In genomic region chr22:19879248-19879575, GRCh38 we compare ENCODE assay signal across 17 cellular contexts. TPM values are rescaled to one million over a fixed set of nuclear protein-coding genes. Genes with fewer than 3 reads are reported as not detected.
DNase-seq lines count a peak whose midpoint lies in the region; ATAC-seq, FAIRE-seq and TF ChIP-seq lines count a peak whose summit lies in the region.
"Had no signal": no experiment of that assay in that cellular context is flagged by ENCODE, and none has a peak within 500 bp of the region (broad histone marks: within the 10 kb centered on the region; RNA-seq: fewer than 3 reads in every experiment).

No MANE protein-coding gene starts in this region.

- TF ChIP-seq EP300 in A549 (IDR thresholded peaks at IDR 0.05), result no peak

- TF ChIP-seq CTCF in A549 (IDR thresholded peaks at IDR 0.05) (no peak), Caco-2 (IDR thresholded peaks at IDR 0.05; ENCODE audit: insufficient read depth in 1 of 2, low read depth in 1 of 2, low read length in 1 of 2, severe bottlenecking in 1 of 2, unreplicated experiment in 1 of 2) (no peak), WTC11 (IDR thresholded peaks at IDR 0.05) (no peak), GM13976 (IDR thresholded peaks at IDR 0.05; ENCODE audit: borderline replicate concordance, control extremely low read depth, extremely low read depth, insufficient read depth, missing control alignments) (no peak)

- no TSS peak for BruUV-seq in Caco-2 (replicated peaks; lab: Mats Ljungman, UMichigan)

- no peak overlapping the region for H2BK5ac ChIP-seq in mesendoderm (ENCODE audit: low read length)

- H3K36me3 ChIP-seq in Caco-2 (ENCODE audit: control insufficient read depth, insufficient read depth, low read length) (no peaks in the 10 kb centered on the region; the same call in 1 of the 2 replicates), mesendoderm (ENCODE audit: control insufficient read depth, insufficient read depth, low read length) (no peaks in the 10 kb centered on the region)
- H3K36me3 ChIP-seq: breast epithelium had no signal

- H3K4me1 ChIP-seq in A549, result peaks cover 79% of the 10 kb centered on the region
- H3K4me1 ChIP-seq in Caco-2, result peaks cover 38% of the 10 kb centered on the region
- H3K4me1 ChIP-seq in mesendoderm (ENCODE audit: control insufficient read depth, low read depth, low read length), result peaks cover 12% of the 10 kb centered on the region
- H3K4me1 ChIP-seq: breast epithelium had no signal

- no peak overlapping the region for H3K9ac ChIP-seq in mesendoderm (ENCODE audit: low read length)

- H3K79me1 ChIP-seq in mesendoderm (ENCODE audit: low read length), result peaks cover 3% of the 10 kb centered on the region

- no peak for TF ChIP-seq POLR2A in A549 (IDR thresholded peaks at IDR 0.05; ENCODE audit: low read length)

- 100% methylated on average over 2 of the region's 14 CpGs for WGBS in A549 (ENCODE audit: missing lambda C conversion rate)
- no CpG with 5 or more reads among the region's 14 CpGs for WGBS in mesendoderm (ENCODE audit: extremely low coverage, insufficient coverage, low lambda C conversion rate)

- H3K9me3 ChIP-seq in A549 (no peaks in the 10 kb centered on the region), Caco-2 (no peaks in the 10 kb centered on the region)
- H3K9me3 ChIP-seq: breast epithelium had no signal

- H3K27ac Mint-ChIP-seq in Caco-2 (ENCODE audit: unreplicated experiment) (peak overlapping the region; percentile 100), WTC11 (peak overlapping the region; percentile 31; the same call in 1 of the 2 replicates)
- H3K27ac Mint-ChIP-seq: activated CD4-positive, alpha-beta T cell treated with anti-CD3 and anti-CD28 coated beads, Interleukin-2, amount 10 ng/mL, durations not matched to agents 7 days and 5 days; CD4-positive, CD25-positive, alpha-beta regulatory T cell; memory B cell; T-helper 2 cell treated with Interferon-gamma antibody and Interleukin-4, amounts not matched to agents 5 μg/mL and 100 μg/mL, for 36 hours had no signal

- no peak overlapping the region for H2AK5ac ChIP-seq in mesendoderm (ENCODE audit: low read length)

- H4K5ac ChIP-seq in mesendoderm (ENCODE audit: low read length), result no peak overlapping the region

- no peak overlapping the region for H3K23ac ChIP-seq in mesendoderm (ENCODE audit: low read length)

- peak overlapping the region; percentile 29 for H3K18ac ChIP-seq in mesendoderm (ENCODE audit: low read length)

- in situ Hi-C loops in GM13976 (cut with MboI; ENCODE audit: low sequenced_read_pairs, unreplicated experiment), result no loop called here

- H2BK15ac ChIP-seq in mesendoderm (replicated peaks; ENCODE audit: low read depth), result no peak overlapping the region

- peaks cover 5% of the 10 kb centered on the region for H3K79me2 ChIP-seq in mesendoderm (ENCODE audit: control insufficient read depth, insufficient read depth, low read length)

- no peak overlapping the region for H3K4me3 ChIP-seq in A549
- H3K4me3 ChIP-seq in Caco-2 (ENCODE audit: low read depth, low read length), result no peak overlapping the region
- H3K4me3 ChIP-seq in mesendoderm (ENCODE audit: low read length), result no peak overlapping the region
- H3K4me3 ChIP-seq: breast epithelium had no signal

- no peaks in the 10 kb centered on the region for H3K9me3 Mint-ChIP-seq in Caco-2 (ENCODE audit: unreplicated experiment)
- no peaks in the 10 kb centered on the region for H3K9me3 Mint-ChIP-seq in WTC11
- H3K9me3 Mint-ChIP-seq: activated CD4-positive, alpha-beta T cell treated with anti-CD3 and anti-CD28 coated beads, Interleukin-2, amount 10 ng/mL, durations not matched to agents 7 days and 5 days; CD4-positive, CD25-positive, alpha-beta regulatory T cell; memory B cell; T-helper 2 cell treated with Interferon-gamma antibody and Interleukin-4, amounts not matched to agents 5 μg/mL and 100 μg/mL, for 36 hours had no signal

- H3K4ac ChIP-seq in mesendoderm (ENCODE audit: low read depth, low read length), result peak overlapping the region; percentile 58

- peak overlapping the region; percentile 95 for H3K4me2 ChIP-seq in A549
- no peak overlapping the region for H3K4me2 ChIP-seq in mesendoderm (ENCODE audit: low read length)

- CTCF ChIA-PET in A549 (lab: Yijun Ruan, JAX) (interaction anchor here (1.6 kb wide), 1 partner anchor 13 kb away, joined by 4 read pairs; no protein-coding TSS in a partner anchor), Caco-2 (lab: Charles Lee) (no interaction called here), WTC11 (lab: Charles Lee) (interaction anchor here (1.1 to 1.3 kb wide), 2 partner anchors 11 to 149 kb away, joined by 3 to 4 read pairs; no protein-coding TSS in a partner anchor)

- H3K56ac ChIP-seq in mesendoderm (ENCODE audit: low read length), result no peak overlapping the region

- H3K36me3 Mint-ChIP-seq in Caco-2 (ENCODE audit: insufficient read depth, unreplicated experiment), result peaks cover 22% of the 10 kb centered on the region
- no peaks in the 10 kb centered on the region for H3K36me3 Mint-ChIP-seq in WTC11
- H3K36me3 Mint-ChIP-seq: CD4-positive, CD25-positive, alpha-beta regulatory T cell; memory B cell had no signal

- H3K27me3 ChIP-seq in Caco-2 (replicated peaks; ENCODE audit: control insufficient read depth, insufficient read depth, low read length) (no peaks in the 10 kb centered on the region), mesendoderm (ENCODE audit: insufficient read depth, low read length, poor library complexity) (no peaks in the 10 kb centered on the region)
- H3K27me3 ChIP-seq: breast epithelium had no signal

- FAIRE-seq in A549 (lab: Jason Lieb, UNC), result no peak

- TF ChIP-seq RAD21 in A549 (conservative IDR thresholded peaks at IDR 0.05 in 1 of 2, IDR thresholded peaks at IDR 0.05 in 1 of 2), result no peak

- H3K27ac ChIP-seq in A549, result peak overlapping the region; percentile 92 to 94
- no peak overlapping the region for H3K27ac ChIP-seq in mesendoderm (ENCODE audit: low read depth, low read length)

- POLR2A ChIA-PET in A549 (lab: Yijun Ruan, JAX), result no interaction called here
- POLR2A ChIA-PET in Caco-2 (lab: Charles Lee), result no interaction called here
- POLR2A ChIA-PET in WTC11 (lab: Charles Lee), result no interaction called here

- H3K4me3 Mint-ChIP-seq in Caco-2 (ENCODE audit: unreplicated experiment), result peak overlapping the region; percentile 27
- no peak overlapping the region for H3K4me3 Mint-ChIP-seq in WTC11
- H3K4me3 Mint-ChIP-seq: activated CD4-positive, alpha-beta T cell treated with anti-CD3 and anti-CD28 coated beads, Interleukin-2, amount 10 ng/mL, durations not matched to agents 7 days and 5 days; CD4-positive, CD25-positive, alpha-beta regulatory T cell; memory B cell; T-helper 2 cell treated with Interferon-gamma antibody and Interleukin-4, amounts not matched to agents 5 μg/mL and 100 μg/mL, for 36 hours had no signal

- no peak for ATAC-seq in A549
- no peak for ATAC-seq in WTC11
- no peak for ATAC-seq in HG03108 (IDR thresholded peaks at IDR 0.05; ENCODE audit: unreplicated experiment)
- no peak for ATAC-seq in GM18498 (IDR thresholded peaks at IDR 0.05; ENCODE audit: unreplicated experiment)
- ATAC-seq in HG03460 (IDR thresholded peaks at IDR 0.05; ENCODE audit: unreplicated experiment), result no peak

- H3K27me3 Mint-ChIP-seq in Caco-2 (ENCODE audit: insufficient read depth, unreplicated experiment), result no peaks in the 10 kb centered on the region
- H3K27me3 Mint-ChIP-seq in WTC11 (ENCODE audit: low read depth), result no peaks in the 10 kb centered on the region; the same call in 1 of the 2 replicates
- H3K27me3 Mint-ChIP-seq: activated CD4-positive, alpha-beta T cell treated with anti-CD3 and anti-CD28 coated beads, Interleukin-2, amount 10 ng/mL, durations not matched to agents 7 days and 5 days; CD4-positive, CD25-positive, alpha-beta regulatory T cell; memory B cell had no signal

- H3K4me1 Mint-ChIP-seq in Caco-2 (ENCODE audit: low read depth, unreplicated experiment) (peaks cover 13% of the 10 kb centered on the region), WTC11 (peaks cover 30% of the 10 kb centered on the region)
- H3K4me1 Mint-ChIP-seq: memory B cell had no signal

- intact Hi-C loops in Caco-2 (cut with micrococcal nuclease; ENCODE audit: unreplicated experiment), result no loop called here

- no peak overlapping the region for H4K8ac ChIP-seq in mesendoderm (ENCODE audit: low read depth, low read length)

- DNase-seq in A549 (ENCODE audit: low read depth in 1 of 2, low spot score in 1 of 2) (no peak), Caco-2 (peak in 1 of 2 experiments; percentile 22), WTC11 (ENCODE audit: low spot score) (peak; percentile 10), mesendoderm (no peak), GM13976 (ENCODE audit: low spot score) (no peak)
- DNase-seq: activated CD4-positive, alpha-beta T cell treated with anti-CD3 and anti-CD28 coated beads, Interleukin-2, amount 10 ng/mL, durations not matched to agents 7 days and 5 days; CD4-positive, CD25-positive, alpha-beta regulatory T cell; effector memory CD4-positive, alpha-beta T cell; NCI-H2107; NCI-H774; nucleus accumbens had no signal

- no peak overlapping the region for H2BK120ac ChIP-seq in mesendoderm (ENCODE audit: low read depth, low read length)

TF ChIP-seq in A549, 52 proteins besides CTCF, POLR2A, EP300 and RAD21 (continues in another document):
- no peak for TF ChIP-seq KDM5A (IDR thresholded peaks at IDR 0.05)
- TF ChIP-seq CBX8 (IDR thresholded peaks at IDR 0.05), result no peak
- TF ChIP-seq BHLHE40 (IDR thresholded peaks at IDR 0.05; ENCODE audit: low read depth, low read length), result no peak
- TF ChIP-seq RCOR1 (IDR thresholded peaks at IDR 0.05; ENCODE audit: low read depth, low read length), result no peak

TF ChIP-seq in WTC11, 78 proteins besides CTCF, POLR2A, EP300 and RAD21 (continues in another document):
- TF ChIP-seq FOXK1 (CRISPR knock-in tag; IDR thresholded peaks at IDR 0.05), result no peak

RNA-seq across cellular contexts. Expression of gene GNB1L, which starts 24.5 kb away (rescaled TPM):
- polyA plus RNA-seq in A549 (2011; rRNA removed) (1.6 and 1.8 TPM in 2 replicates), A549 (2017; fragmentation: RNase III; extraction: RNeasy Plus Mini Kit Qiagen cat#74134 plus additional on column Dnase treatment) (8.2 to 10.3 TPM (median 8.9 TPM) in 3 replicates)
- 11.3 and 16.1 TPM in 2 replicates for polyA plus RNA-seq in A549 (2012; cell fraction: cytosol; rRNA removed)
- polyA plus RNA-seq in A549 (2012; cell fraction: nucleus; rRNA removed), result 14.3 and 27.3 TPM in 2 replicates
- polyA minus RNA-seq in A549 (2011; rRNA and poly(A)+ RNA removed), result 0.45 and 0.58 TPM in 2 replicates
- total RNA-seq in Caco-2 (2022) (13.4 and 15.8 TPM in 2 replicates), WTC11 (2021) (18.0 to 21.7 TPM (median 19.4 TPM) in 3 replicates)
- 4.7 TPM for polyA plus RNA-seq in mesendoderm (2013, experiment 1 of 2)
- 4.2 TPM for polyA plus RNA-seq in mesendoderm (2013, experiment 2 of 2)

RNA-seq across cellular contexts. Expression of gene RTL10, which starts 24.5 kb away (rescaled TPM):
- polyA plus RNA-seq in A549 (2011; rRNA removed) (4.4 and 4.5 TPM in 2 replicates), A549 (2017; fragmentation: RNase III; extraction: RNeasy Plus Mini Kit Qiagen cat#74134 plus additional on column Dnase treatment) (5.1 to 5.3 TPM (median 5.1 TPM) in 3 replicates)
- 4.7 and 6.4 TPM in 2 replicates for polyA plus RNA-seq in A549 (2012; cell fraction: cytosol; rRNA removed)
- 17.3 and 23.4 TPM in 2 replicates for polyA plus RNA-seq in A549 (2012; cell fraction: nucleus; rRNA removed)
- 7.9 and 9.6 TPM in 2 replicates for polyA minus RNA-seq in A549 (2011; rRNA and poly(A)+ RNA removed)
- total RNA-seq in Caco-2 (2022) (27.5 and 29.7 TPM in 2 replicates), WTC11 (2021) (19.2 to 21.5 TPM (median 20.6 TPM) in 3 replicates)
- 7.4 TPM for polyA plus RNA-seq in mesendoderm (2013, experiment 1 of 2)
- 7.6 TPM for polyA plus RNA-seq in mesendoderm (2013, experiment 2 of 2)
